In genomic region chr17:45384800-45385262, GRCh38 we compare ENCODE assay signal across 12 cellular contexts. TPM values are rescaled to one million over a fixed set of nuclear protein-coding genes. Genes with fewer than 3 reads are reported as not detected.
DNase-seq lines count a peak whose midpoint lies in the region; ATAC-seq and TF ChIP-seq lines count a peak whose summit lies in the region.
"Had no signal": no experiment of that assay in that cellular context is flagged by ENCODE, and none has a peak within 500 bp of the region (broad histone marks: within the 10 kb centered on the region; RNA-seq: fewer than 3 reads in every experiment).

No MANE protein-coding gene starts in this region.

- no CpG with 5 or more reads among the region's 20 CpGs for WGBS in mesendoderm (ENCODE audit: extremely low coverage, insufficient coverage, low lambda C conversion rate)

- H3K36me3 Mint-ChIP-seq in dendritic cell treated with granulocyte-macrophage colony-stimulating factor and Interleukin-4, amounts not matched to agents 40 ng/mL and 50 ng/mL, for 4 days (ENCODE audit: low read depth) = no peaks in the 10 kb centered on the region
- H3K36me3 Mint-ChIP-seq: memory B cell had no signal

- peak overlapping the region; percentile 78; the same call in 1 of the 2 replicates for H2AFZ ChIP-seq in KMS-11 (ENCODE audit: low read depth)

- intact Hi-C loops in dendritic cell treated with granulocyte-macrophage colony-stimulating factor and Interleukin-4, amounts not matched to agents 40 ng/mL and 50 ng/mL, for 4 days (cut with micrococcal nuclease) = loop anchor here (1.0 to 5.0 kb wide), 4 partner anchors 38 to 166 kb away; no protein-coding TSS in a partner anchor

- H3K4me1 Mint-ChIP-seq in dendritic cell treated with granulocyte-macrophage colony-stimulating factor and Interleukin-4, amounts not matched to agents 40 ng/mL and 50 ng/mL, for 4 days (ENCODE audit: low read depth) = peaks cover 61% of the 10 kb centered on the region

- H3K36me3 ChIP-seq in KMS-11 (ENCODE audit: insufficient read depth) (no peaks in the 10 kb centered on the region), mesendoderm (ENCODE audit: control insufficient read depth, insufficient read depth, low read length) (no peaks in the 10 kb centered on the region)

- no peak overlapping the region for H3K4ac ChIP-seq in mesendoderm (ENCODE audit: low read depth, low read length)

- H4K20me1 ChIP-seq in KMS-11 (ENCODE audit: insufficient read depth) = no peaks in the 10 kb centered on the region

- no peaks in the 10 kb centered on the region for H3K9me3 Mint-ChIP-seq in dendritic cell treated with granulocyte-macrophage colony-stimulating factor and Interleukin-4, amounts not matched to agents 40 ng/mL and 50 ng/mL, for 4 days
- H3K9me3 Mint-ChIP-seq: activated naive CD4-positive, alpha-beta T cell treated with anti-CD3 and anti-CD28 coated beads for 36 hours; memory B cell; nephron progenitor cell had no signal

- H3K27ac ChIP-seq in C4-2B (peak overlapping the region; percentile 33), KMS-11 (no peak overlapping the region), mesendoderm (ENCODE audit: low read depth, low read length) (no peak overlapping the region)

- ATAC-seq in GM18867 (IDR thresholded peaks at IDR 0.05; ENCODE audit: unreplicated experiment) = no peak

- H4K5ac ChIP-seq in mesendoderm (ENCODE audit: low read length) = no peak overlapping the region

- no peaks in the 10 kb centered on the region for H3K79me2 ChIP-seq in KMS-11 (ENCODE audit: insufficient read depth, low read depth)
- no peaks in the 10 kb centered on the region for H3K79me2 ChIP-seq in mesendoderm (ENCODE audit: control insufficient read depth, insufficient read depth, low read length)

- no peaks in the 10 kb centered on the region for H3K27me3 ChIP-seq in KMS-11 (ENCODE audit: insufficient read depth, low read depth)
- H3K27me3 ChIP-seq in mesendoderm (ENCODE audit: insufficient read depth, low read length, poor library complexity) = no peaks in the 10 kb centered on the region

- H3K9ac ChIP-seq in KMS-11 (no peak overlapping the region), mesendoderm (ENCODE audit: low read length) (no peak overlapping the region)

- no peak overlapping the region for H3K23ac ChIP-seq in mesendoderm (ENCODE audit: low read length)

- H4K8ac ChIP-seq in mesendoderm (ENCODE audit: low read depth, low read length) = no peak overlapping the region

- H3K79me1 ChIP-seq in mesendoderm (ENCODE audit: low read length) = no peaks in the 10 kb centered on the region

- H3K4me2 ChIP-seq in KMS-11 (peak overlapping the region; percentile 7; the same call in 1 of the 2 replicates), mesendoderm (ENCODE audit: low read length) (no peak overlapping the region)

- no peak overlapping the region for H3K18ac ChIP-seq in mesendoderm (ENCODE audit: low read length)

- H3K4me3 ChIP-seq in KMS-11 (IDR thresholded peaks at IDR 0.05; ENCODE audit: insufficient read depth, low read depth, low read length) (no peak overlapping the region), mesendoderm (ENCODE audit: low read length) (no peak overlapping the region)

- DNase-seq in mesendoderm = peak; percentile 39
- no peak for DNase-seq in activated T-cell treated with anti-CD3 and anti-CD28 coated beads, Interleukin-2, amount 50 U/mL, for 1 hour
- no peak for DNase-seq in superior temporal gyrus (ENCODE audit: extremely low spot score)
- no peak for DNase-seq in GM10266 (ENCODE audit: extremely low spot score)

- no peak for TF ChIP-seq CTCF in C4-2B (conservative IDR thresholded peaks at IDR 0.05)
- TF ChIP-seq CTCF in KMS-11 (conservative IDR thresholded peaks at IDR 0.05; ENCODE audit: low read depth, low read length) = no peak
- no peak for TF ChIP-seq CTCF in GM10266 (IDR thresholded peaks at IDR 0.05; ENCODE audit: control insufficient read depth, insufficient read depth, low read depth, missing control alignments)

- H3K4me1 ChIP-seq in KMS-11 (ENCODE audit: low read depth, poor library complexity, severe bottlenecking) (peaks cover 23% of the 10 kb centered on the region), mesendoderm (ENCODE audit: control insufficient read depth, low read depth, low read length) (no peaks in the 10 kb centered on the region)

- H3K56ac ChIP-seq in mesendoderm (ENCODE audit: low read length) = no peak overlapping the region

- no peak overlapping the region for H2BK5ac ChIP-seq in mesendoderm (ENCODE audit: low read length)

- H3K4me3 Mint-ChIP-seq in dendritic cell treated with granulocyte-macrophage colony-stimulating factor and Interleukin-4, amounts not matched to agents 40 ng/mL and 50 ng/mL, for 4 days = no peak overlapping the region
- H3K4me3 Mint-ChIP-seq: activated naive CD4-positive, alpha-beta T cell treated with anti-CD3 and anti-CD28 coated beads for 36 hours; memory B cell; nephron progenitor cell; T-helper 17 cell had no signal

- no peak overlapping the region for H2AK5ac ChIP-seq in mesendoderm (ENCODE audit: low read length)

- no peak overlapping the region for H2BK120ac ChIP-seq in mesendoderm (ENCODE audit: low read depth, low read length)

- H3K27me3 Mint-ChIP-seq in dendritic cell treated with granulocyte-macrophage colony-stimulating factor and Interleukin-4, amounts not matched to agents 40 ng/mL and 50 ng/mL, for 4 days = peaks cover 29% of the 10 kb centered on the region

- peak overlapping the region; percentile 61 for H3K27ac Mint-ChIP-seq in dendritic cell treated with granulocyte-macrophage colony-stimulating factor and Interleukin-4, amounts not matched to agents 40 ng/mL and 50 ng/mL, for 4 days
- H3K27ac Mint-ChIP-seq: activated naive CD4-positive, alpha-beta T cell treated with anti-CD3 and anti-CD28 coated beads for 36 hours; memory B cell; nephron progenitor cell; T-helper 17 cell had no signal

- no peak overlapping the region for H2BK15ac ChIP-seq in mesendoderm (replicated peaks; ENCODE audit: low read depth)

RNA-seq across cellular contexts. Expression of gene ARHGAP27, which starts 47.8 kb away (rescaled TPM):
- 3.5 TPM for polyA plus RNA-seq in mesendoderm (2013, experiment 1 of 2)
- polyA plus RNA-seq in mesendoderm (2013, experiment 2 of 2) = 3.7 TPM
